1 cellular context compared by ENCODE assay signal in the genomic region with DNA sequence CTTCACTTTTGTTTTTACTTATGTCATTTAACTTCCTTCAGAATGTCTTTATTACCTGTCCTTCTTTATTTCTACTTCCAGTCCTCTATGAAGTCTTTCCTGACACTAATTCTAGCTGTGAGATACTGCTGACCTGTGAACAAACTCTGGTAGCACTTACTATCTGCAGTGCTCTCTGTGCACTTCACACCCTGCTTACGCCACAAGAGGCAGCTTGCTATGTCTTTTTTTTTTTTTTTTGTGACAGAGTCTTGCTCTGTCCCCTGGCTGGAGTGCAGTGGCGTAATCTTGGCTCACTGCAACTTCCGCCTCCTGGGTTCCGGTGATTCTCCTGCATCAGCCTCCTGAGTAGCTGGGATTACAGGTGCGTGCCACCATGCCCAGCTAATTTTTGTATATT.
TF ChIP-seq lines count a peak whose summit lies in the region.

No MANE protein-coding gene starts in this region.

TF ChIP-seq in HepG2, 621 proteins besides CTCF, POLR2A, EP300 and RAD21 (continued from another document and continues in another):
- TF ChIP-seq, protein P1, sequence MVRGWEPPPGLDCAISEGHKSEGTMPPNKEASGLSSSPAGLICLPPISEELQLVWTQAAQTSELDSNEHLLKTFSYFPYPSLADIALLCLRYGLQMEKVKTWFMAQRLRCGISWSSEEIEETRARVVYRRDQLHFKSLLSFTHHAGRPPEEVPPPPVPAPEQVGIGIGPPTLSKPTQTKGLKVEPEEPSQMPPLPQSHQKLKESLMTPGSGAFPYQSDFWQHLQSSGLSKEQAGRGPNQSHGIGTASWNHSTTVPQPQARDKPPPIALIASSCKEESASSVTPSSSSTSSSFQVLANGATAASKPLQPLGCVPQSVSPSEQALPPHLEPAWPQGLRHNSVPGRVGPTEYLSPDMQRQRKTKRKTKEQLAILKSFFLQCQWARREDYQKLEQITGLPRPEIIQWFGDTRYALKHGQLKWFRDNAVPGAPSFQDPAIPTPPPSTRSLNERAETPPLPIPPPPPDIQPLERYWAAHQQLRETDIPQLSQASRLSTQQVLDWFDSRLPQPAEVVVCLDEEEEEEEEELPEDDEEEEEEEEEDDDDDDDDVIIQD (CRISPR knock-in tag; IDR thresholded peaks at IDR 0.05; ENCODE audit: low read depth), result peak; percentile 14; the same call in 1 of the 2 replicates
- TF ChIP-seq, protein P2, sequence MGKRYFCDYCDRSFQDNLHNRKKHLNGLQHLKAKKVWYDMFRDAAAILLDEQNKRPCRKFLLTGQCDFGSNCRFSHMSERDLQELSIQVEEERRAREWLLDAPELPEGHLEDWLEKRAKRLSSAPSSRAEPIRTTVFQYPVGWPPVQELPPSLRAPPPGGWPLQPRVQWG (CRISPR knock-in tag; IDR thresholded peaks at IDR 0.05; ENCODE audit: borderline replicate concordance, low read depth), result no peak
- TF ChIP-seq IRF2 (CRISPR knock-in tag; IDR thresholded peaks at IDR 0.05), result 0 out of 2 replicates have a peak, but pooled peaks have one; percentile 22
- no peak for TF ChIP-seq SOX6 (IDR thresholded peaks at IDR 0.05)
- TF ChIP-seq SOX6 (CRISPR knock-in tag; IDR thresholded peaks at IDR 0.05), result peak; percentile 44; the same call in 1 of the 2 replicates
- TF ChIP-seq, protein P3, sequence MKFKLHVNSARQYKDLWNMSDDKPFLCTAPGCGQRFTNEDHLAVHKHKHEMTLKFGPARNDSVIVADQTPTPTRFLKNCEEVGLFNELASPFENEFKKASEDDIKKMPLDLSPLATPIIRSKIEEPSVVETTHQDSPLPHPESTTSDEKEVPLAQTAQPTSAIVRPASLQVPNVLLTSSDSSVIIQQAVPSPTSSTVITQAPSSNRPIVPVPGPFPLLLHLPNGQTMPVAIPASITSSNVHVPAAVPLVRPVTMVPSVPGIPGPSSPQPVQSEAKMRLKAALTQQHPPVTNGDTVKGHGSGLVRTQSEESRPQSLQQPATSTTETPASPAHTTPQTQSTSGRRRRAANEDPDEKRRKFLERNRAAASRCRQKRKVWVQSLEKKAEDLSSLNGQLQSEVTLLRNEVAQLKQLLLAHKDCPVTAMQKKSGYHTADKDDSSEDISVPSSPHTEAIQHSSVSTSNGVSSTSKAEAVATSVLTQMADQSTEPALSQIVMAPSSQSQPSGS (CRISPR knock-in tag; IDR thresholded peaks at IDR 0.05), result peak; percentile 47; the same call in 1 of the 2 replicates
- no peak for TF ChIP-seq HNRNPUL1 (IDR thresholded peaks at IDR 0.05; ENCODE audit: low read depth, low read length)
- TF ChIP-seq ONECUT2 (CRISPR knock-in tag; IDR thresholded peaks at IDR 0.05), result no peak
- no peak for TF ChIP-seq ZNF253 (CRISPR knock-in tag; IDR thresholded peaks at IDR 0.05; ENCODE audit: borderline replicate concordance)
- TF ChIP-seq ERF (CRISPR knock-in tag; IDR thresholded peaks at IDR 0.05), result peak; percentile 34; the same call in 1 of the 2 replicates
- TF ChIP-seq, protein P4, sequence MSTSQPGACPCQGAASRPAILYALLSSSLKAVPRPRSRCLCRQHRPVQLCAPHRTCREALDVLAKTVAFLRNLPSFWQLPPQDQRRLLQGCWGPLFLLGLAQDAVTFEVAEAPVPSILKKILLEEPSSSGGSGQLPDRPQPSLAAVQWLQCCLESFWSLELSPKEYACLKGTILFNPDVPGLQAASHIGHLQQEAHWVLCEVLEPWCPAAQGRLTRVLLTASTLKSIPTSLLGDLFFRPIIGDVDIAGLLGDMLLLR (CRISPR knock-in tag; IDR thresholded peaks at IDR 0.05), result no peak
- TF ChIP-seq RXRB (CRISPR knock-in tag; IDR thresholded peaks at IDR 0.05; ENCODE audit: borderline replicate concordance), result peak; percentile 45; the same call in 1 of the 2 replicates
- TF ChIP-seq KMT2B (CRISPR knock-in tag; IDR thresholded peaks at IDR 0.05), result no peak
- TF ChIP-seq, protein P5, sequence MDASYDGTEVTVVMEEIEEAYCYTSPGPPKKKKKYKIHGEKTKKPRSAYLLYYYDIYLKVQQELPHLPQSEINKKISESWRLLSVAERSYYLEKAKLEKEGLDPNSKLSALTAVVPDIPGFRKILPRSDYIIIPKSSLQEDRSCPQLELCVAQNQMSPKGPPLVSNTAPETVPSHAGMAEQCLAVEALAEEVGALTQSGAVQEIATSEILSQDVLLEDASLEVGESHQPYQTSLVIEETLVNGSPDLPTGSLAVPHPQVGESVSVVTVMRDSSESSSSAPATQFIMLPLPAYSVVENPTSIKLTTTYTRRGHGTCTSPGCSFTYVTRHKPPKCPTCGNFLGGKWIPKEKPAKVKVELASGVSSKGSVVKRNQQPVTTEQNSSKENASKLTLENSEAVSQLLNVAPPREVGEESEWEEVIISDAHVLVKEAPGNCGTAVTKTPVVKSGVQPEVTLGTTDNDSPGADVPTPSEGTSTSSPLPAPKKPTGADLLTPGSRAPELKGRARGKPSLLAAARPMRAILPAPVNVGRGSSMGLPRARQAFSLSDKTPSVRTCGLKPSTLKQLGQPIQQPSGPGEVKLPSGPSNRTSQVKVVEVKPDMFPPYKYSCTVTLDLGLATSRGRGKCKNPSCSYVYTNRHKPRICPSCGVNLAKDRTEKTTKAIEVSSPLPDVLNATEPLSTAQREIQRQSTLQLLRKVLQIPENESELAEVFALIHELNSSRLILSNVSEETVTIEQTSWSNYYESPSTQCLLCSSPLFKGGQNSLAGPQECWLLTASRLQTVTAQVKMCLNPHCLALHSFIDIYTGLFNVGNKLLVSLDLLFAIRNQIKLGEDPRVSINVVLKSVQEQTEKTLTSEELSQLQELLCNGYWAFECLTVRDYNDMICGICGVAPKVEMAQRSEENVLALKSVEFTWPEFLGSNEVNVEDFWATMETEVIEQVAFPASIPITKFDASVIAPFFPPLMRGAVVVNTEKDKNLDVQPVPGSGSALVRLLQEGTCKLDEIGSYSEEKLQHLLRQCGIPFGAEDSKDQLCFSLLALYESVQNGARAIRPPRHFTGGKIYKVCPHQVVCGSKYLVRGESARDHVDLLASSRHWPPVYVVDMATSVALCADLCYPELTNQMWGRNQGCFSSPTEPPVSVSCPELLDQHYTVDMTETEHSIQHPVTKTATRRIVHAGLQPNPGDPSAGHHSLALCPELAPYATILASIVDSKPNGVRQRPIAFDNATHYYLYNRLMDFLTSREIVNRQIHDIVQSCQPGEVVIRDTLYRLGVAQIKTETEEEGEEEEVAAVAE (CRISPR knock-in tag; IDR thresholded peaks at IDR 0.05; ENCODE audit: borderline replicate concordance), result no peak
- TF ChIP-seq, protein P6, sequence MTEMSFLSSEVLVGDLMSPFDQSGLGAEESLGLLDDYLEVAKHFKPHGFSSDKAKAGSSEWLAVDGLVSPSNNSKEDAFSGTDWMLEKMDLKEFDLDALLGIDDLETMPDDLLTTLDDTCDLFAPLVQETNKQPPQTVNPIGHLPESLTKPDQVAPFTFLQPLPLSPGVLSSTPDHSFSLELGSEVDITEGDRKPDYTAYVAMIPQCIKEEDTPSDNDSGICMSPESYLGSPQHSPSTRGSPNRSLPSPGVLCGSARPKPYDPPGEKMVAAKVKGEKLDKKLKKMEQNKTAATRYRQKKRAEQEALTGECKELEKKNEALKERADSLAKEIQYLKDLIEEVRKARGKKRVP (CRISPR knock-in tag; IDR thresholded peaks at IDR 0.05), result peak in 1 of 2 experiments; percentile 33; a peak in 1 of 4 replicates
- TF ChIP-seq RORA (CRISPR knock-in tag; IDR thresholded peaks at IDR 0.05), result no peak
- no peak for TF ChIP-seq ZNF143 (CRISPR knock-in tag; IDR thresholded peaks at IDR 0.05)
- no peak for TF ChIP-seq ZNF605 (CRISPR knock-in tag; IDR thresholded peaks at IDR 0.05)
- TF ChIP-seq, protein P7, sequence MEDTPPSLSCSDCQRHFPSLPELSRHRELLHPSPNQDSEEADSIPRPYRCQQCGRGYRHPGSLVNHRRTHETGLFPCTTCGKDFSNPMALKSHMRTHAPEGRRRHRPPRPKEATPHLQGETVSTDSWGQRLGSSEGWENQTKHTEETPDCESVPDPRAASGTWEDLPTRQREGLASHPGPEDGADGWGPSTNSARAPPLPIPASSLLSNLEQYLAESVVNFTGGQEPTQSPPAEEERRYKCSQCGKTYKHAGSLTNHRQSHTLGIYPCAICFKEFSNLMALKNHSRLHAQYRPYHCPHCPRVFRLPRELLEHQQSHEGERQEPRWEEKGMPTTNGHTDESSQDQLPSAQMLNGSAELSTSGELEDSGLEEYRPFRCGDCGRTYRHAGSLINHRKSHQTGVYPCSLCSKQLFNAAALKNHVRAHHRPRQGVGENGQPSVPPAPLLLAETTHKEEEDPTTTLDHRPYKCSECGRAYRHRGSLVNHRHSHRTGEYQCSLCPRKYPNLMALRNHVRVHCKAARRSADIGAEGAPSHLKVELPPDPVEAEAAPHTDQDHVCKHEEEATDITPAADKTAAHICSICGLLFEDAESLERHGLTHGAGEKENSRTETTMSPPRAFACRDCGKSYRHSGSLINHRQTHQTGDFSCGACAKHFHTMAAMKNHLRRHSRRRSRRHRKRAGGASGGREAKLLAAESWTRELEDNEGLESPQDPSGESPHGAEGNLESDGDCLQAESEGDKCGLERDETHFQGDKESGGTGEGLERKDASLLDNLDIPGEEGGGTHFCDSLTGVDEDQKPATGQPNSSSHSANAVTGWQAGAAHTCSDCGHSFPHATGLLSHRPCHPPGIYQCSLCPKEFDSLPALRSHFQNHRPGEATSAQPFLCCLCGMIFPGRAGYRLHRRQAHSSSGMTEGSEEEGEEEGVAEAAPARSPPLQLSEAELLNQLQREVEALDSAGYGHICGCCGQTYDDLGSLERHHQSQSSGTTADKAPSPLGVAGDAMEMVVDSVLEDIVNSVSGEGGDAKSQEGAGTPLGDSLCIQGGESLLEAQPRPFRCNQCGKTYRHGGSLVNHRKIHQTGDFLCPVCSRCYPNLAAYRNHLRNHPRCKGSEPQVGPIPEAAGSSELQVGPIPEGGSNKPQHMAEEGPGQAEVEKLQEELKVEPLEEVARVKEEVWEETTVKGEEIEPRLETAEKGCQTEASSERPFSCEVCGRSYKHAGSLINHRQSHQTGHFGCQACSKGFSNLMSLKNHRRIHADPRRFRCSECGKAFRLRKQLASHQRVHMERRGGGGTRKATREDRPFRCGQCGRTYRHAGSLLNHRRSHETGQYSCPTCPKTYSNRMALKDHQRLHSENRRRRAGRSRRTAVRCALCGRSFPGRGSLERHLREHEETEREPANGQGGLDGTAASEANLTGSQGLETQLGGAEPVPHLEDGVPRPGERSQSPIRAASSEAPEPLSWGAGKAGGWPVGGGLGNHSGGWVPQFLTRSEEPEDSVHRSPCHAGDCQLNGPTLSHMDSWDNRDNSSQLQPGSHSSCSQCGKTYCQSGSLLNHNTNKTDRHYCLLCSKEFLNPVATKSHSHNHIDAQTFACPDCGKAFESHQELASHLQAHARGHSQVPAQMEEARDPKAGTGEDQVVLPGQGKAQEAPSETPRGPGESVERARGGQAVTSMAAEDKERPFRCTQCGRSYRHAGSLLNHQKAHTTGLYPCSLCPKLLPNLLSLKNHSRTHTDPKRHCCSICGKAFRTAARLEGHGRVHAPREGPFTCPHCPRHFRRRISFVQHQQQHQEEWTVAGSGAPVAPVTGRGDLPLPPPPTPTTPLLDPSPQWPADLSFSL (CRISPR knock-in tag; IDR thresholded peaks at IDR 0.05), result no peak
- TF ChIP-seq LCORL (IDR thresholded peaks at IDR 0.05), result no peak
- no peak for TF ChIP-seq LCORL (CRISPR knock-in tag; IDR thresholded peaks at IDR 0.05)
- no peak for TF ChIP-seq SAFB2 (CRISPR knock-in tag; IDR thresholded peaks at IDR 0.05; ENCODE audit: borderline replicate concordance, low read depth)
- TF ChIP-seq, protein P8, sequence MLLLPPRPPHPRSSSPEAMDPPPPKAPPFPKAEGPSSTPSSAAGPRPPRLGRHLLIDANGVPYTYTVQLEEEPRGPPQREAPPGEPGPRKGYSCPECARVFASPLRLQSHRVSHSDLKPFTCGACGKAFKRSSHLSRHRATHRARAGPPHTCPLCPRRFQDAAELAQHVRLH (CRISPR knock-in tag; IDR thresholded peaks at IDR 0.05; ENCODE audit: borderline replicate concordance, low read depth), result no peak
- no peak for TF ChIP-seq NFE2 (CRISPR knock-in tag; IDR thresholded peaks at IDR 0.05)
- TF ChIP-seq, protein P9, sequence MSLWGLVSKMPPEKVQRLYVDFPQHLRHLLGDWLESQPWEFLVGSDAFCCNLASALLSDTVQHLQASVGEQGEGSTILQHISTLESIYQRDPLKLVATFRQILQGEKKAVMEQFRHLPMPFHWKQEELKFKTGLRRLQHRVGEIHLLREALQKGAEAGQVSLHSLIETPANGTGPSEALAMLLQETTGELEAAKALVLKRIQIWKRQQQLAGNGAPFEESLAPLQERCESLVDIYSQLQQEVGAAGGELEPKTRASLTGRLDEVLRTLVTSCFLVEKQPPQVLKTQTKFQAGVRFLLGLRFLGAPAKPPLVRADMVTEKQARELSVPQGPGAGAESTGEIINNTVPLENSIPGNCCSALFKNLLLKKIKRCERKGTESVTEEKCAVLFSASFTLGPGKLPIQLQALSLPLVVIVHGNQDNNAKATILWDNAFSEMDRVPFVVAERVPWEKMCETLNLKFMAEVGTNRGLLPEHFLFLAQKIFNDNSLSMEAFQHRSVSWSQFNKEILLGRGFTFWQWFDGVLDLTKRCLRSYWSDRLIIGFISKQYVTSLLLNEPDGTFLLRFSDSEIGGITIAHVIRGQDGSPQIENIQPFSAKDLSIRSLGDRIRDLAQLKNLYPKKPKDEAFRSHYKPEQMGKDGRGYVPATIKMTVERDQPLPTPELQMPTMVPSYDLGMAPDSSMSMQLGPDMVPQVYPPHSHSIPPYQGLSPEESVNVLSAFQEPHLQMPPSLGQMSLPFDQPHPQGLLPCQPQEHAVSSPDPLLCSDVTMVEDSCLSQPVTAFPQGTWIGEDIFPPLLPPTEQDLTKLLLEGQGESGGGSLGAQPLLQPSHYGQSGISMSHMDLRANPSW (CRISPR knock-in tag; IDR thresholded peaks at IDR 0.05; ENCODE audit: borderline replicate concordance), result no peak
- TF ChIP-seq, protein P10, sequence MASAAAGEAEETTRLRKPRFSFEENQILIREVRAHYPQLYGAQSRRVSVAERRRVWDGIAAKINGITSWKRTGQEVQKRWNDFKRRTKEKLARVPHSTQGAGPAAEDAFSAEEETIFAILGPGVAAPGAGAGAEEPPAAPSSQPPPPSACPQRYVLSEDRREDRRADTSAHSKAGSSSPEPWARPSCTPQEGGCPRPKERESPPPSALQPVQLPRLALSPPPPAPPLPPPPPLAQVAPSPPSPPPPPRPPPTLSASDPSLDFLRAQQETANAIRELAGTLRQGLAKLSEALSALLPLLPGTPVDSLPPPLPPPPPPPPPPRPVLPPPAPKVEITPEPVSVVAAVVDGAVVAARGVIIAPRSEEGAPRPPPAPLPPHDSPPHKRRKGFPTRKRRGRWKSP (CRISPR knock-in tag; IDR thresholded peaks at IDR 0.05), result no peak
